Comparison of ENCODE assay signal across 1 cellular context in genomic region chr7:91286432-91286831, GRCh38.
TF ChIP-seq lines count a peak whose summit lies in the region.

No MANE protein-coding gene starts in this region.

TF ChIP-seq in IMR-90, 13 proteins besides CTCF, POLR2A, EP300 and RAD21 (continued from another document):
- TF ChIP-seq RCOR1 (IDR thresholded peaks at IDR 0.05; ENCODE audit: insufficient replicate concordance, low read length) (no peak), RFX5 (IDR thresholded peaks at IDR 0.05; ENCODE audit: low read depth, low read length) (no peak), FOS (IDR thresholded peaks at IDR 0.05; ENCODE audit: low read depth, low read length) (no peak), BHLHE40 (IDR thresholded peaks at IDR 0.05; ENCODE audit: low read depth, low read length) (no peak), CHD1 (IDR thresholded peaks at IDR 0.05; ENCODE audit: low read depth, low read length) (no peak), NFE2L2 (IDR thresholded peaks at IDR 0.05; ENCODE audit: low read depth, low read length) (no peak), CEBPB (IDR thresholded peaks at IDR 0.05; ENCODE audit: low read depth, low read length) (no peak), ELK1 (IDR thresholded peaks at IDR 0.05; ENCODE audit: borderline replicate concordance, low read depth, low read length) (no peak)
